17 cellular contexts compared by ENCODE assay signal in genomic region chr6:30231067-30231466, GRCh38. TPM values are rescaled to one million over a fixed set of nuclear protein-coding genes. Genes with fewer than 3 reads are reported as not detected.
DNase-seq lines count a peak whose midpoint lies in the region; ATAC-seq and TF ChIP-seq lines count a peak whose summit lies in the region.
"Had no signal": no experiment of that assay in that cellular context is flagged by ENCODE, and none has a peak within 500 bp of the region (broad histone marks: within the 10 kb centered on the region; RNA-seq: fewer than 3 reads in every experiment).

No MANE protein-coding gene starts in this region.

- H3K36me3 ChIP-seq in ectodermal cell (ENCODE audit: control insufficient read depth, insufficient read depth, low read length) (no peaks in the 10 kb centered on the region), thyroid gland (no peaks in the 10 kb centered on the region)

- ATAC-seq in HG03442 (IDR thresholded peaks at IDR 0.05; ENCODE audit: unreplicated experiment) (no peak), GM21528 (IDR thresholded peaks at IDR 0.05; ENCODE audit: low FRiP score, unreplicated experiment) (no peak)
- ATAC-seq: HCT116 had no signal

- intact Hi-C loops in thyroid gland (cut with DNase I) = no loop called here

- WGBS in ectodermal cell, 2 experiments = 76 to 90% methylated on average over 2 of the region's 2 CpGs
- 73 to 81% methylated on average over 2 of the region's 2 CpGs for WGBS in thyroid gland, 2 donors

- H3K27me3 ChIP-seq in ectodermal cell (ENCODE audit: control insufficient read depth, insufficient read depth, low read length, poor library complexity, severe bottlenecking) (peaks cover 8% of the 10 kb centered on the region), thyroid gland (no peaks in the 10 kb centered on the region)

- H3K4me1 ChIP-seq in ectodermal cell (ENCODE audit: control insufficient read depth, insufficient read depth, low read length) = no peaks in the 10 kb centered on the region
- no peaks in the 10 kb centered on the region for H3K4me1 ChIP-seq in thyroid gland

- TF ChIP-seq POLR2A in thyroid gland (IDR thresholded peaks at IDR 0.05) = no peak

- H3K9me3 ChIP-seq in ectodermal cell (ENCODE audit: control insufficient read depth, low read length) (no peaks in the 10 kb centered on the region), thyroid gland (no peaks in the 10 kb centered on the region)

- peak overlapping the region; percentile 8 for H3K27ac ChIP-seq in ectodermal cell (ENCODE audit: insufficient read depth, low read depth, low read length, poor library complexity, severe bottlenecking)
- no peak overlapping the region for H3K27ac ChIP-seq in thyroid gland
- H3K27ac ChIP-seq: GM23248, RWPE1 had no signal

- H3K4me3 ChIP-seq in ectodermal cell (ENCODE audit: insufficient read depth, low read depth, low read length) (no peak overlapping the region), thyroid gland (replicated peaks in 1 of 3) (no peak overlapping the region)
- H3K4me3 ChIP-seq: GM23248 had no signal

- TF ChIP-seq CTCF in thyroid gland (IDR thresholded peaks at IDR 0.05) = no peak

- peak; percentile 17 for DNase-seq in NOMO-1 treated with DMSO at 0.1 percent for 48 hours (lab: John Stamatoyannopoulos, UW; ENCODE audit: unreplicated experiment)
- DNase-seq in NOMO-1 treated with dmso at 0.1 percent for 144 hours (lab: John Stamatoyannopoulos, UW; ENCODE audit: unreplicated experiment) = no peak
- peak; percentile 66 for DNase-seq in NCI-H82 (lab: John Stamatoyannopoulos, UW)
- DNase-seq in thyroid gland = no peak
- DNase-seq in C1 segment of cervical spinal cord (lab: John Stamatoyannopoulos, UW) = no peak
- DNase-seq: 8988T, DMS79 treated with DMSO at 0.1 percent for 48 hours, GM23248, NCI-H1048, NCI-H1436, NCI-H2029, SIG-M5 had no signal

RNA-seq across cellular contexts. Expression of gene TRIM26, which starts 17.9 kb away (rescaled TPM):
- polyA plus RNA-seq in ectodermal cell (2013, experiment 1 of 4) = 35.9 TPM
- polyA plus RNA-seq in ectodermal cell (2013, experiment 2 of 4) = 38.6 TPM
- 25.1 TPM for polyA plus RNA-seq in ectodermal cell (2013, experiment 3 of 4)
- 29.8 TPM for polyA plus RNA-seq in ectodermal cell (2013, experiment 4 of 4)
- total RNA-seq in thyroid gland = 10 to 100 TPM; 52.9 to 72.2 (median 62.4) TPM

Comparison
In these comparisons a context has a peak if more than half of its experiments do, and no peak if none do; other contexts are left out.
1. DNase-seq: peak in NOMO-1 treated with DMSO at 0.1 percent for 48 hours (single experiment) and NCI-H82 (single experiment); none in NOMO-1 treated with dmso at 0.1 percent for 144 hours (single experiment), thyroid gland (0 of 2) and C1 segment of cervical spinal cord (0 of 14).